11 cellular contexts compared by ENCODE assay signal in genomic region chr2:36359006-36359580, GRCh38. TPM values are rescaled to one million over a fixed set of nuclear protein-coding genes. Genes with fewer than 3 reads are reported as not detected.
DNase-seq lines count a peak whose midpoint lies in the region; ATAC-seq and TF ChIP-seq lines count a peak whose summit lies in the region.
"Had no signal": no experiment of that assay in that cellular context is flagged by ENCODE, and none has a peak within 500 bp of the region (broad histone marks: within the 10 kb centered on the region; RNA-seq: fewer than 3 reads in every experiment).

No MANE protein-coding gene starts in this region.

- intact Hi-C loops in CD4-positive, alpha-beta T cell (cut with DNase I, micrococcal nuclease), result loop anchor here (10.0 kb wide), 3 partner anchors 146 to 384 kb away; no protein-coding TSS in a partner anchor
- intact Hi-C loops in colonic mucosa (cut with DNase I), result loop anchor here (5.0 kb wide), 1 partner anchor 103 kb away; no protein-coding TSS in a partner anchor

- H3K4me2 ChIP-seq in osteoblast (ENCODE audit: insufficient read depth, low read length), result peak overlapping the region; percentile 84

- DNase-seq in CD4-positive, alpha-beta T cell, result no peak
- peak; percentile 48 to 52 for DNase-seq in Kasumi-1 (lab: John Stamatoyannopoulos, UW)
- no peak for DNase-seq in colonic mucosa
- DNase-seq in osteoblast (ENCODE audit: insufficient read length, low spot score, missing footprints), result no peak
- no peak for DNase-seq in NCI-H2171 treated with DMSO at 0.1 percent for 48 hours (lab: John Stamatoyannopoulos, UW)
- no peak for DNase-seq in substantia nigra (lab: John Stamatoyannopoulos, UW)
- no peak for DNase-seq in stimulated activated CD8-positive, alpha-beta memory T cell treated with anti-CD3 and anti-CD28 coated beads, Interleukin-4, amount 100 ng/mL, for 48 hours
- DNase-seq: activated CD4-positive, alpha-beta T cell treated with anti-CD3 and anti-CD28 coated beads, Interleukin-2, amount 50 U/mL, for 48 hours; stimulated activated CD4-positive, alpha-beta T cell treated with anti-CD3 and anti-CD28 coated beads, Interleukin-4, amount 100 ng/mL, for 1 hour had no signal

- peaks cover 31% of the 10 kb centered on the region for H3K4me1 Mint-ChIP-seq in CD4-positive, alpha-beta T cell (ENCODE audit: low read depth)

- H3K27ac Mint-ChIP-seq in CD4-positive, alpha-beta T cell, result no peak overlapping the region
- H3K27ac Mint-ChIP-seq: IgD-negative memory B cell had no signal

- no peak for ATAC-seq in CD4-positive, alpha-beta T cell (ENCODE audit: poor library complexity)
- no peak for ATAC-seq in HG03175 (IDR thresholded peaks at IDR 0.05; ENCODE audit: unreplicated experiment)

- TF ChIP-seq CTCF in CD4-positive, alpha-beta T cell (IDR thresholded peaks at IDR 0.05), result peak; percentile 43
- peak; percentile 16 for TF ChIP-seq CTCF in colonic mucosa (IDR thresholded peaks at IDR 0.05)
- TF ChIP-seq CTCF in osteoblast (IDR thresholded peaks at IDR 0.05; ENCODE audit: extremely low read depth, low read depth, low read length), result peak; percentile 47

- no peaks in the 10 kb centered on the region for H3K9me3 ChIP-seq in CD4-positive, alpha-beta T cell (ENCODE audit: control insufficient read depth, low read length)
- H3K9me3 ChIP-seq in colonic mucosa, result no peaks in the 10 kb centered on the region
- no peaks in the 10 kb centered on the region for H3K9me3 ChIP-seq in osteoblast (ENCODE audit: low read depth, low read length)

- H3K36me3 ChIP-seq in colonic mucosa (no peaks in the 10 kb centered on the region), osteoblast (ENCODE audit: insufficient read depth, low read length) (peaks cover 36% of the 10 kb centered on the region)

- H3K4me1 ChIP-seq in colonic mucosa (peaks cover 3% of the 10 kb centered on the region), osteoblast (ENCODE audit: insufficient read depth, low read length) (peaks cover 60% of the 10 kb centered on the region)

- H3K79me2 ChIP-seq in osteoblast (ENCODE audit: insufficient read depth, low read length), result peaks cover 98% of the 10 kb centered on the region

- H3K9me3 Mint-ChIP-seq in CD4-positive, alpha-beta T cell, result no peaks in the 10 kb centered on the region

- H3K27ac ChIP-seq in CD4-positive, alpha-beta T cell (ENCODE audit: low read depth, low read length), result no peak overlapping the region
- H3K27ac ChIP-seq in colonic mucosa (peak overlapping the region; percentile 3), osteoblast (ENCODE audit: low read depth, low read length) (peak overlapping the region; percentile 94), substantia nigra (ENCODE audit: low read depth, low read length, poor library complexity, severe bottlenecking) (no peak overlapping the region)

- no peaks in the 10 kb centered on the region for H3K36me3 Mint-ChIP-seq in CD4-positive, alpha-beta T cell (ENCODE audit: low read depth)

- H3K27me3 ChIP-seq in CD4-positive, alpha-beta T cell (ENCODE audit: control insufficient read depth, insufficient read depth, low read length), result peaks cover 43% of the 10 kb centered on the region
- no peaks in the 10 kb centered on the region for H3K27me3 ChIP-seq in colonic mucosa
- no peaks in the 10 kb centered on the region for H3K27me3 ChIP-seq in osteoblast (ENCODE audit: insufficient read depth, low read length)

- H2AFZ ChIP-seq in osteoblast (ENCODE audit: low read length), result no peak overlapping the region

- peak overlapping the region; percentile 62 for H3K4me3 Mint-ChIP-seq in CD4-positive, alpha-beta T cell

- POLR2A ChIA-PET in CD4-positive, alpha-beta T cell (lab: Charles Lee), result no interaction called here

- H3K27me3 Mint-ChIP-seq in CD4-positive, alpha-beta T cell, result peaks cover 62% of the 10 kb centered on the region

- CTCF ChIA-PET in CD4-positive, alpha-beta T cell (lab: Charles Lee), result no interaction called here

- peaks cover 64% of the 10 kb centered on the region for H4K20me1 ChIP-seq in osteoblast (ENCODE audit: insufficient read depth, low read length)

- peak overlapping the region in 1 of 2 donors; percentile 77 for H3K9ac ChIP-seq in colonic mucosa (ENCODE audit: low read depth in 2 of 2, low read length in 2 of 2)

- no peak overlapping the region for H3K4me3 ChIP-seq in colonic mucosa
- H3K4me3 ChIP-seq in osteoblast (ENCODE audit: insufficient read depth, low read length), result peak overlapping the region; percentile 96

RNA-seq across cellular contexts. Expression of gene CRIM1, which starts 3.5 kb away (rescaled TPM):
- total RNA-seq in CD4-positive, alpha-beta T cell, result 1 to 10 TPM; 1.1 to 1.7 TPM
- 10 to 100 TPM; 55.7 to 90.7 TPM for total RNA-seq in colonic mucosa
- total RNA-seq in osteoblast, result 321 and 362 TPM in 2 replicates

Comparison
In these comparisons a context has a peak if more than half of its experiments do, and no peak if none do; other contexts are left out.
1. DNase-seq: peak in Kasumi-1 (2 of 2); none in CD4-positive, alpha-beta T cell (0 of 10), colonic mucosa (single experiment), osteoblast (single experiment), NCI-H2171 treated with DMSO at 0.1 percent for 48 hours (single experiment), substantia nigra (0 of 49) and stimulated activated CD8-positive, alpha-beta memory T cell treated with anti-CD3 and anti-CD28 coated beads, Interleukin-4, amount 100 ng/mL, for 48 hours (single experiment).
2. H3K27ac ChIP-seq: peak in colonic mucosa (single experiment) and osteoblast (single experiment); none in CD4-positive, alpha-beta T cell (single experiment) and substantia nigra (single experiment).
3. RNA of gene CRIM1, which starts 3.5 kb away (total RNA-seq): 321 to 362 TPM in osteoblast and 55.7 to 90.7 TPM in colonic mucosa; 1.1 to 1.7 TPM in CD4-positive, alpha-beta T cell; every median in the first group is over 10 times any median in the second.
4. Peak in every context shown above with its lines, with median percentiles within 50 percentile points of each other: CTCF ChIP-seq.